ENCODE assay signal across 12 cellular contexts in genomic region chr14:26531894-26532293, GRCh38.
DNase-seq lines count a peak whose midpoint lies in the region; TF ChIP-seq lines count a peak whose summit lies in the region.
"Had no signal": no experiment of that assay in that cellular context is flagged by ENCODE, and none has a peak within 500 bp of the region (broad histone marks: within the 10 kb centered on the region; RNA-seq: fewer than 3 reads in every experiment).

No MANE protein-coding gene starts in this region.

- H3K36me3 Mint-ChIP-seq in osteocyte (ENCODE audit: unreplicated experiment), result no peaks in the 10 kb centered on the region
- H3K36me3 Mint-ChIP-seq: activated naive CD8-positive, alpha-beta T cell had no signal

- no peaks in the 10 kb centered on the region for H3K27me3 Mint-ChIP-seq in osteocyte (ENCODE audit: unreplicated experiment)
- H3K27me3 Mint-ChIP-seq: activated naive CD8-positive, alpha-beta T cell had no signal

- DNase-seq in Caki2 (ENCODE audit: low read depth) (peak; percentile 3), NCI-H226 (peak; percentile 46), dedifferentiated amniotic fluid mesenchymal stem cell (ENCODE audit: extremely low spot score) (peak; percentile 81), osteocyte (ENCODE audit: extremely low spot score, unreplicated experiment) (no peak), GM19240 (ENCODE audit: insufficient read length, low spot score) (no peak)
- DNase-seq in activated CD4-positive, alpha-beta T cell treated with anti-CD3 and anti-CD28 coated beads, Interleukin-2, amount 50 U/mL, for 4 hours, result no peak
- DNase-seq in activated CD4-positive, alpha-beta T cell treated with anti-CD3 and anti-CD28 coated beads for 4 hours, result no peak
- DNase-seq: COR-L47, left cardiac atrium, retina, stomach had no signal

- no peaks in the 10 kb centered on the region for H3K9me3 Mint-ChIP-seq in osteocyte (ENCODE audit: unreplicated experiment)

- TF ChIP-seq CTCF in osteocyte (IDR thresholded peaks at IDR 0.05), result peak; percentile 54

- no peak overlapping the region for H3K27ac Mint-ChIP-seq in osteocyte (ENCODE audit: unreplicated experiment)
- H3K27ac Mint-ChIP-seq: activated naive CD8-positive, alpha-beta T cell had no signal

- H3K4me3 Mint-ChIP-seq in osteocyte (ENCODE audit: unreplicated experiment), result no peak overlapping the region
- H3K4me3 Mint-ChIP-seq: activated naive CD8-positive, alpha-beta T cell had no signal

- H3K4me1 Mint-ChIP-seq in osteocyte (ENCODE audit: unreplicated experiment), result peaks cover 10% of the 10 kb centered on the region

- in situ Hi-C loops in Caki2 (cut with HindIII; ENCODE audit: low pct_unique_long_range_greater_than_20kb, low sequenced_read_pairs), result no loop called here

Comparison
In these comparisons a context has a peak if more than half of its experiments do, and no peak if none do; other contexts are left out.
1. DNase-seq: peak in Caki2 (single experiment), NCI-H226 (single experiment) and dedifferentiated amniotic fluid mesenchymal stem cell (single experiment); none in osteocyte (single experiment), activated CD4-positive, alpha-beta T cell treated with anti-CD3 and anti-CD28 coated beads, Interleukin-2, amount 50 U/mL, for 4 hours (0 of 2), GM19240 (single experiment) and activated CD4-positive, alpha-beta T cell treated with anti-CD3 and anti-CD28 coated beads for 4 hours (0 of 2).